19 cellular contexts compared by ENCODE assay signal in genomic region chr5:127306647-127307046, GRCh38. TPM values are rescaled to one million over a fixed set of nuclear protein-coding genes. Genes with fewer than 3 reads are reported as not detected.
"Had no signal": no experiment of that assay in that cellular context is flagged by ENCODE, and none has a peak within 500 bp of the region (broad histone marks: within the 10 kb centered on the region; RNA-seq: fewer than 3 reads in every experiment).

No MANE protein-coding gene starts in this region.

- H3K4me3 ChIP-seq: gastroesophageal sphincter, left ventricle myocardium inferior, right atrium auricular region, smooth muscle cell had no signal

- H3K27me3 ChIP-seq: gastroesophageal sphincter, right atrium auricular region had no signal

- H3K36me3 ChIP-seq: gastroesophageal sphincter, left ventricle myocardium inferior, right atrium auricular region had no signal

- H3K36me3 Mint-ChIP-seq: natural killer cell had no signal

- H3K27ac Mint-ChIP-seq: activated naive CD4-positive, alpha-beta T cell treated with anti-CD3 and anti-CD28 coated beads for 36 hours; activated naive CD8-positive, alpha-beta T cell treated with anti-CD3 and anti-CD28 coated beads, Interleukin-2, amount 50 U/mL, for 24 hours; activated T-helper 17 cell treated with anti-CD3 and anti-CD28 coated beads, Interleukin-2, amount 50 U/mL, for 72 hours; natural killer cell had no signal

- ATAC-seq: activated naive CD8-positive, alpha-beta T cell treated with anti-CD3 and anti-CD28 coated beads, Interleukin-2, amount 50 U/mL, for 24 hours; activated T-helper 17 cell treated with anti-CD3 and anti-CD28 coated beads, Interleukin-2, amount 50 U/mL, for 72 hours; gastroesophageal sphincter; natural killer cell; SK-N-SH treated with all-trans-retinoic acid at 6 μM for 48 hours had no signal

- DNase-seq: activated CD4-positive, alpha-beta T cell treated with anti-CD3 and anti-CD28 coated beads for 1 hour; activated CD4-positive, alpha-beta T cell treated with anti-CD3 and anti-CD28 coated beads, Interleukin-2, amount 50 U/mL, for 4 hours; activated naive CD4-positive, alpha-beta T cell treated with anti-CD3 and anti-CD28 coated beads for 36 hours; activated naive CD8-positive, alpha-beta T cell treated with anti-CD3 and anti-CD28 coated beads, Interleukin-2, amount 50 U/mL, for 24 hours; left ventricle myocardium inferior; natural killer cell; stimulated activated CD4-positive, alpha-beta T cell treated with anti-CD3 and anti-CD28 coated beads, Interleukin-4, amount 100 ng/mL, for 4 hours; stimulated activated CD8-positive, alpha-beta memory T cell treated with anti-CD3 and anti-CD28 coated beads, Interleukin-4, amount 100 ng/mL, for 48 hours; stimulated activated naive CD4-positive, alpha-beta T cell treated with Interleukin-2 at 50 U/mL for 16 hours; trophoblast cell had no signal

- H3K4me2 ChIP-seq: smooth muscle cell had no signal

- H3K27ac ChIP-seq: gastroesophageal sphincter, left ventricle myocardium inferior, right atrium auricular region, VCaP had no signal

- H3K9me3 ChIP-seq: gastroesophageal sphincter, left ventricle myocardium inferior had no signal

- H3K27me3 Mint-ChIP-seq: activated naive CD8-positive, alpha-beta T cell treated with anti-CD3 and anti-CD28 coated beads, Interleukin-2, amount 50 U/mL, for 24 hours had no signal

- H3K4me1 ChIP-seq: left ventricle myocardium inferior, right atrium auricular region had no signal

- H3K4me1 Mint-ChIP-seq: activated naive CD8-positive, alpha-beta T cell treated with anti-CD3 and anti-CD28 coated beads, Interleukin-2, amount 50 U/mL, for 24 hours; activated T-helper 17 cell treated with anti-CD3 and anti-CD28 coated beads, Interleukin-2, amount 50 U/mL, for 72 hours; natural killer cell had no signal

- H3K9me3 Mint-ChIP-seq: activated naive CD4-positive, alpha-beta T cell treated with anti-CD3 and anti-CD28 coated beads for 36 hours; activated naive CD8-positive, alpha-beta T cell treated with anti-CD3 and anti-CD28 coated beads, Interleukin-2, amount 50 U/mL, for 24 hours; activated T-helper 17 cell treated with anti-CD3 and anti-CD28 coated beads, Interleukin-2, amount 50 U/mL, for 72 hours; natural killer cell had no signal

- FAIRE-seq: endometrium, keratinocyte had no signal

- H3K4me3 Mint-ChIP-seq: activated naive CD4-positive, alpha-beta T cell treated with anti-CD3 and anti-CD28 coated beads for 36 hours; activated naive CD8-positive, alpha-beta T cell treated with anti-CD3 and anti-CD28 coated beads, Interleukin-2, amount 50 U/mL, for 24 hours; activated T-helper 17 cell treated with anti-CD3 and anti-CD28 coated beads, Interleukin-2, amount 50 U/mL, for 72 hours; natural killer cell had no signal

RNA-seq across cellular contexts. Expression of gene MEGF10, which starts 16.1 kb away (rescaled TPM):
- total RNA-seq: activated naive CD4-positive, alpha-beta T cell treated with anti-CD3 and anti-CD28 coated beads for 36 hours; T-helper 1 cell treated with Interleukin-12 subunit alpha and Interleukin-12 subunit beta and Interleukin-4 antibody, amounts not matched to agents 30 ng/mL and 1 ng/mL, for 36 hours had no signal
- polyA plus RNA-seq: keratinocyte had no signal
